ENCODE assay signal across 8 cellular contexts in genomic region chr9:33290994-33291397, GRCh38. TPM values are rescaled to one million over a fixed set of nuclear protein-coding genes. Genes with fewer than 3 reads are reported as not detected.
DNase-seq lines count a peak whose midpoint lies in the region; ATAC-seq, FAIRE-seq and TF ChIP-seq lines count a peak whose summit lies in the region.

No MANE protein-coding gene starts in this region.

- H3K4me3 ChIP-seq in ACC112 (ENCODE audit: low read depth, low read length): peak overlapping the region; percentile 91
- peak overlapping the region; percentile 96 for H3K4me3 ChIP-seq in H7 (ENCODE audit: insufficient read depth, low read depth, low read length)
- peak overlapping the region; percentile 96 to 98 for H3K4me3 ChIP-seq in kidney (ENCODE audit: low read length in 2 of 2)

- H2AFZ ChIP-seq in ACC112 (ENCODE audit: low read length, unreplicated experiment): no peak overlapping the region

- H3K4me1 ChIP-seq in ACC112 (ENCODE audit: control insufficient read depth, insufficient read depth, low read length, unreplicated experiment) (peaks cover 22% of the 10 kb centered on the region), kidney (ENCODE audit: control insufficient read depth in 1 of 2, insufficient read depth in 1 of 2, low read depth in 1 of 2, low read length in 2 of 2) (peaks cover 13 to 16% of the 10 kb centered on the region in 2 donors)

- peak overlapping the region; percentile 93 to 97 for H3K9ac ChIP-seq in kidney (ENCODE audit: low read length in 2 of 2)

- ATAC-seq in activated naive CD8-positive, alpha-beta T cell treated with anti-CD3 and anti-CD28 coated beads, Interleukin-2, amount 10 ng/mL, durations not matched to agents 7 days and 5 days (ENCODE audit: low read depth): no peak
- no peak for ATAC-seq in GM19467 (IDR thresholded peaks at IDR 0.05; ENCODE audit: unreplicated experiment)

- H3K27me3 Mint-ChIP-seq in activated naive CD8-positive, alpha-beta T cell treated with anti-CD3 and anti-CD28 coated beads, Interleukin-2, amount 10 ng/mL, durations not matched to agents 7 days and 5 days: no peaks in the 10 kb centered on the region

- H3K27me3 ChIP-seq in ACC112 (ENCODE audit: insufficient read depth, low read length): no peaks in the 10 kb centered on the region
- H3K27me3 ChIP-seq in H7 (ENCODE audit: control insufficient read depth, insufficient read depth, low read length): no peaks in the 10 kb centered on the region

- peak overlapping the region; percentile 98 for H3K27ac Mint-ChIP-seq in activated naive CD8-positive, alpha-beta T cell treated with anti-CD3 and anti-CD28 coated beads, Interleukin-2, amount 10 ng/mL, durations not matched to agents 7 days and 5 days

- no peaks in the 10 kb centered on the region for H3K9me3 ChIP-seq in kidney (ENCODE audit: control insufficient read depth in 1 of 2, low read length in 2 of 2)

- peaks cover 49% of the 10 kb centered on the region for H3K79me2 ChIP-seq in ACC112 (ENCODE audit: control insufficient read depth, insufficient read depth, low read length, unreplicated experiment)

- H3K36me3 ChIP-seq in ACC112 (ENCODE audit: insufficient read depth, low read length) (peaks cover 22% of the 10 kb centered on the region), H7 (replicated peaks; ENCODE audit: control insufficient read depth, insufficient read depth, low read length) (peaks cover 5% of the 10 kb centered on the region), kidney (ENCODE audit: control insufficient read depth in 1 of 2, insufficient read depth in 2 of 2, low read length in 2 of 2) (peaks cover 12 to 14% of the 10 kb centered on the region in 2 donors)

- peaks cover 25% of the 10 kb centered on the region for H3K36me3 Mint-ChIP-seq in activated naive CD8-positive, alpha-beta T cell treated with anti-CD3 and anti-CD28 coated beads, Interleukin-2, amount 10 ng/mL, durations not matched to agents 7 days and 5 days

- H3K9me3 Mint-ChIP-seq in activated naive CD8-positive, alpha-beta T cell treated with anti-CD3 and anti-CD28 coated beads, Interleukin-2, amount 10 ng/mL, durations not matched to agents 7 days and 5 days: no peaks in the 10 kb centered on the region

- POLR2A ChIA-PET in activated naive CD8-positive, alpha-beta T cell treated with anti-CD3 and anti-CD28 coated beads, Interleukin-2, amount 10 ng/mL, durations not matched to agents 7 days and 5 days (lab: Charles Lee): interaction anchor here (0.6 to 2.5 kb wide), 10 partner anchors 7 to 265 kb away, joined by 3 to 36 read pairs (median 6); partner anchors contain the start of genes B4GALT1, BAG1, CHMP5 and DNAJA1

- no peak for DNase-seq in H7
- DNase-seq in activated naive CD8-positive, alpha-beta T cell treated with anti-CD3 and anti-CD28 coated beads, Interleukin-2, amount 10 ng/mL, durations not matched to agents 7 days and 5 days: no peak
- no peak for DNase-seq in kidney
- DNase-seq in NCI-H2227 treated with DMSO at 0.1 percent for 48 hours (lab: John Stamatoyannopoulos, UW): no peak
- DNase-seq in stimulated activated CD4-positive, alpha-beta T cell treated with anti-CD3 and anti-CD28 coated beads, Interleukin-4, amount 100 ng/mL, for 24 hours: no peak

- FAIRE-seq in kidney (lab: Jason Lieb, UNC): no peak

- peak overlapping the region; percentile 93 for H3K4me3 Mint-ChIP-seq in activated naive CD8-positive, alpha-beta T cell treated with anti-CD3 and anti-CD28 coated beads, Interleukin-2, amount 10 ng/mL, durations not matched to agents 7 days and 5 days

- TF ChIP-seq CTCF in kidney (IDR thresholded peaks at IDR 0.05; ENCODE audit: borderline replicate concordance, extremely low read depth, insufficient read depth): no peak

- H3K27ac ChIP-seq in ACC112 (ENCODE audit: low read depth, low read length) (peak overlapping the region; percentile 99), kidney (ENCODE audit: low read depth in 2 of 2, low read length in 2 of 2) (peak overlapping the region; percentile 99), temporal lobe (ENCODE audit: low read depth, low read length) (peak overlapping the region; percentile 96)

- intact Hi-C loops in kidney (cut with DNase I): no loop called here

- H3K4me1 Mint-ChIP-seq in activated naive CD8-positive, alpha-beta T cell treated with anti-CD3 and anti-CD28 coated beads, Interleukin-2, amount 10 ng/mL, durations not matched to agents 7 days and 5 days: peaks cover 44% of the 10 kb centered on the region

RNA-seq across cellular contexts. Expression of gene NFX1, which starts 0.7 kb away (rescaled TPM):
- total RNA-seq in H7 (2014; rRNA removed; shearing (Covaris generic)): 14.0 and 21.9 TPM in 2 replicates
- total RNA-seq in activated naive CD8-positive, alpha-beta T cell treated with anti-CD3 and anti-CD28 coated beads, Interleukin-2, amount 10 ng/mL, durations not matched to agents 7 days and 5 days: 10 to 100 TPM; 47.4 to 48.2 TPM
- total RNA-seq in kidney (46.3 TPM), temporal lobe (18.4 TPM)
- polyA plus RNA-seq in kidney (ENCODE audit: insufficient read depth, low read depth, low replicate concordance): 12.2 TPM

RNA-seq across cellular contexts. Expression of gene CHMP5, which starts 26.1 kb away (rescaled TPM):
- total RNA-seq in H7 (2014; rRNA removed; shearing (Covaris generic)): 44.6 and 60.0 TPM in 2 replicates
- 10 to 100 TPM; 96.1 to 97.1 TPM for total RNA-seq in activated naive CD8-positive, alpha-beta T cell treated with anti-CD3 and anti-CD28 coated beads, Interleukin-2, amount 10 ng/mL, durations not matched to agents 7 days and 5 days
- total RNA-seq in kidney: 65.2 TPM
- polyA plus RNA-seq in kidney (ENCODE audit: insufficient read depth, low read depth, low replicate concordance): 100 TPM
- total RNA-seq in temporal lobe: 85.6 TPM

RNA-seq across cellular contexts. Expression of gene BAG1, which starts 26.5 kb away (rescaled TPM):
- 27.8 and 28.7 TPM in 2 replicates for total RNA-seq in H7 (2014; rRNA removed; shearing (Covaris generic))
- total RNA-seq in activated naive CD8-positive, alpha-beta T cell treated with anti-CD3 and anti-CD28 coated beads, Interleukin-2, amount 10 ng/mL, durations not matched to agents 7 days and 5 days: 10 to 100 TPM; 63.8 to 73.2 TPM
- total RNA-seq in kidney: 134 TPM
- polyA plus RNA-seq in kidney (ENCODE audit: insufficient read depth, low read depth, low replicate concordance): 268 TPM
- 36.6 TPM for total RNA-seq in temporal lobe

RNA-seq across cellular contexts. Expression of gene SPINK4, which starts 51.0 kb away (rescaled TPM):
- total RNA-seq in H7 (2014; rRNA removed; shearing (Covaris generic)): not detected in 2 replicates
- not detected for total RNA-seq in activated naive CD8-positive, alpha-beta T cell treated with anti-CD3 and anti-CD28 coated beads, Interleukin-2, amount 10 ng/mL, durations not matched to agents 7 days and 5 days
- total RNA-seq in kidney (not detected), temporal lobe (not detected)
- not detected for polyA plus RNA-seq in kidney (ENCODE audit: insufficient read depth, low read depth, low replicate concordance)
